In the genomic region with DNA sequence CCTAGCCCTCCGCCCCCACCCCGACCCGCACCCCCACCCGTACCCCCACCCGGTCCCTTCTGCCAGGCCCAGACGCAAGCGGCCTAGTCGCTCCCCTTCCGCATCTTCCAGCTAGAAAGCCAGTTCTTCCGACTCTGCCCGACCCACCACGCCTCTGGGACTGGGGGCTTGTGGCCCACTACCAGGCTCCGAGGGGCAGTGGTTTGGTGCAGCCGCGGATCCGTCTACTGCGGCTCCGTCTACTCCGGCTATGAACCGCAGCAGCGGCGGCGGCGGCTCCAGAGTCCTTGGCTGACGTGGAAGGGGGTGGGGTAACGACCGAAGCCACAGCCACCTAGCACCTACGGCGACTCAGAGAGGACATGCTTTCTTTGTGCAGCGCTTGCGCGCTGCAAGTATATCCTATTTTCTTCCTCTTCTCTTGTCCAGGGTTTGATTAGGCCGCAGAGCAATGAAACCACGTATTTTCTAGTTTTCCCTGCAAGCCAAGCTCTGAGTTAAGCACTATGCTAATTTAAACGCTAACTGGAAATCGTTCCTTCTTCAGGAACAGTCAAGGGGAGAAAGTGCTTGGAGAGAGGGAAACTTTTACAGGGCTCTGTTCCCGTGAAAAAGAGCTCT, we compare ENCODE assay signal across 1 cellular context.
TF ChIP-seq lines count a peak whose summit lies in the region.

A gene with protein sequence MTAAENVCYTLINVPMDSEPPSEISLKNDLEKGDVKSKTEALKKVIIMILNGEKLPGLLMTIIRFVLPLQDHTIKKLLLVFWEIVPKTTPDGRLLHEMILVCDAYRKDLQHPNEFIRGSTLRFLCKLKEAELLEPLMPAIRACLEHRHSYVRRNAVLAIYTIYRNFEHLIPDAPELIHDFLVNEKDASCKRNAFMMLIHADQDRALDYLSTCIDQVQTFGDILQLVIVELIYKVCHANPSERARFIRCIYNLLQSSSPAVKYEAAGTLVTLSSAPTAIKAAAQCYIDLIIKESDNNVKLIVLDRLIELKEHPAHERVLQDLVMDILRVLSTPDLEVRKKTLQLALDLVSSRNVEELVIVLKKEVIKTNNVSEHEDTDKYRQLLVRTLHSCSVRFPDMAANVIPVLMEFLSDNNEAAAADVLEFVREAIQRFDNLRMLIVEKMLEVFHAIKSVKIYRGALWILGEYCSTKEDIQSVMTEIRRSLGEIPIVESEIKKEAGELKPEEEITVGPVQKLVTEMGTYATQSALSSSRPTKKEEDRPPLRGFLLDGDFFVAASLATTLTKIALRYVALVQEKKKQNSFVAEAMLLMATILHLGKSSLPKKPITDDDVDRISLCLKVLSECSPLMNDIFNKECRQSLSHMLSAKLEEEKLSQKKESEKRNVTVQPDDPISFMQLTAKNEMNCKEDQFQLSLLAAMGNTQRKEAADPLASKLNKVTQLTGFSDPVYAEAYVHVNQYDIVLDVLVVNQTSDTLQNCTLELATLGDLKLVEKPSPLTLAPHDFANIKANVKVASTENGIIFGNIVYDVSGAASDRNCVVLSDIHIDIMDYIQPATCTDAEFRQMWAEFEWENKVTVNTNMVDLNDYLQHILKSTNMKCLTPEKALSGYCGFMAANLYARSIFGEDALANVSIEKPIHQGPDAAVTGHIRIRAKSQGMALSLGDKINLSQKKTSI (minus strand): TSS at position 252 of the 621 bp plus-strand sequence. CDS start 883 bp downstream, outside the sequence.

TF ChIP-seq in HepG2, 621 proteins besides CTCF, POLR2A, EP300 and RAD21 (continued from another document and continues in another):
- TF ChIP-seq, protein P1, sequence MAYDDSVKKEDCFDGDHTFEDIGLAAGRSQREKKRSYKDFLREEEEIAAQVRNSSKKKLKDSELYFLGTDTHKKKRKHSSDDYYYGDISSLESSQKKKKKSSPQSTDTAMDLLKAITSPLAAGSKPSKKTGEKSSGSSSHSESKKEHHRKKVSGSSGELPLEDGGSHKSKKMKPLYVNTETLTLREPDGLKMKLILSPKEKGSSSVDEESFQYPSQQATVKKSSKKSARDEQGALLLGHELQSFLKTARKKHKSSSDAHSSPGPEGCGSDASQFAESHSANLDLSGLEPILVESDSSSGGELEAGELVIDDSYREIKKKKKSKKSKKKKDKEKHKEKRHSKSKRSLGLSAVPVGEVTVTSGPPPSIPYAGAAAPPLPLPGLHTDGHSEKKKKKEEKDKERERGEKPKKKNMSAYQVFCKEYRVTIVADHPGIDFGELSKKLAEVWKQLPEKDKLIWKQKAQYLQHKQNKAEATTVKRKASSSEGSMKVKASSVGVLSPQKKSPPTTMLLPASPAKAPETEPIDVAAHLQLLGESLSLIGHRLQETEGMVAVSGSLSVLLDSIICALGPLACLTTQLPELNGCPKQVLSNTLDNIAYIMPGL (CRISPR knock-in tag; IDR thresholded peaks at IDR 0.05; ENCODE audit: borderline replicate concordance in 1 of 2, low read depth in 1 of 2), result peak in 1 of 2 experiments; percentile 80; a peak in 3 of 4 replicates
- TF ChIP-seq ZNF3 (CRISPR knock-in tag; IDR thresholded peaks at IDR 0.05) (peak; percentile 27), ATF7-NPFF (CRISPR knock-in tag; IDR thresholded peaks at IDR 0.05; ENCODE audit: low read depth) (peak; percentile 70; the same call in 1 of the 2 replicates), ZNF432 (CRISPR knock-in tag; IDR thresholded peaks at IDR 0.05; ENCODE audit: borderline replicate concordance) (no peak), ELF3 (CRISPR knock-in tag; IDR thresholded peaks at IDR 0.05) (peak; percentile 80), SMAD3 (CRISPR knock-in tag; IDR thresholded peaks at IDR 0.05) (peak; percentile 91), ZNF382 (CRISPR knock-in tag; IDR thresholded peaks at IDR 0.05; ENCODE audit: borderline replicate concordance) (no peak), ZNF564 (CRISPR knock-in tag; IDR thresholded peaks at IDR 0.05) (peak; percentile 24; the same call in 1 of the 2 replicates), RBAK (CRISPR knock-in tag; IDR thresholded peaks at IDR 0.05) (0 out of 2 replicates have a peak, but pooled peaks have one; percentile 49), CHD4 (IDR thresholded peaks at IDR 0.05; ENCODE audit: borderline replicate concordance, low read length) (no peak), ZBTB1 (CRISPR knock-in tag; IDR thresholded peaks at IDR 0.05; ENCODE audit: borderline replicate concordance) (no peak), ZNF292 (CRISPR knock-in tag; IDR thresholded peaks at IDR 0.05; ENCODE audit: borderline replicate concordance, low read depth) (no peak), ZNF282 (IDR thresholded peaks at IDR 0.05; ENCODE audit: partially characterized antibody) (no peak), KDM6A (CRISPR knock-in tag; IDR thresholded peaks at IDR 0.05; ENCODE audit: low read depth) (no peak), ZNF468 (CRISPR knock-in tag; IDR thresholded peaks at IDR 0.05) (no peak; the same call in 1 of the 2 replicates), HNRNPK (IDR thresholded peaks at IDR 0.05; ENCODE audit: low read depth, low read length, poor library complexity, severe bottlenecking) (peak; percentile 31), NR2F6 (IDR thresholded peaks at IDR 0.05) (no peak), NR2F6 (CRISPR knock-in tag; IDR thresholded peaks at IDR 0.05) (no peak), RFX5 (IDR thresholded peaks at IDR 0.05; ENCODE audit: low read depth, low read length) (no peak), POLR2AphosphoS2 (IDR thresholded peaks at IDR 0.05; ENCODE audit: low read depth, low read length) (peak; percentile 83), JUNB (CRISPR knock-in tag; IDR thresholded peaks at IDR 0.05; ENCODE audit: borderline replicate concordance) (no peak), XRCC5 (optimal IDR thresholded peaks at IDR 0.05; ENCODE audit: low read length) (peak; percentile 14), MAFG (CRISPR knock-in tag; IDR thresholded peaks at IDR 0.05) (no peak), EEA1 (CRISPR knock-in tag; IDR thresholded peaks at IDR 0.05; ENCODE audit: borderline replicate concordance) (0 out of 2 replicates have a peak, but pooled peaks have one; percentile 56), ZFP37 (CRISPR knock-in tag; IDR thresholded peaks at IDR 0.05; ENCODE audit: borderline replicate concordance) (no peak), MEIS2 (CRISPR knock-in tag; IDR thresholded peaks at IDR 0.05) (peak; percentile 62; the same call in 1 of the 2 replicates), EED (CRISPR knock-in tag; IDR thresholded peaks at IDR 0.05) (no peak; the same call in 1 of the 2 replicates), TGIF2 (CRISPR knock-in tag; IDR thresholded peaks at IDR 0.05) (peak; percentile 83; the same call in 1 of the 2 replicates)
- TF ChIP-seq, protein P2, sequence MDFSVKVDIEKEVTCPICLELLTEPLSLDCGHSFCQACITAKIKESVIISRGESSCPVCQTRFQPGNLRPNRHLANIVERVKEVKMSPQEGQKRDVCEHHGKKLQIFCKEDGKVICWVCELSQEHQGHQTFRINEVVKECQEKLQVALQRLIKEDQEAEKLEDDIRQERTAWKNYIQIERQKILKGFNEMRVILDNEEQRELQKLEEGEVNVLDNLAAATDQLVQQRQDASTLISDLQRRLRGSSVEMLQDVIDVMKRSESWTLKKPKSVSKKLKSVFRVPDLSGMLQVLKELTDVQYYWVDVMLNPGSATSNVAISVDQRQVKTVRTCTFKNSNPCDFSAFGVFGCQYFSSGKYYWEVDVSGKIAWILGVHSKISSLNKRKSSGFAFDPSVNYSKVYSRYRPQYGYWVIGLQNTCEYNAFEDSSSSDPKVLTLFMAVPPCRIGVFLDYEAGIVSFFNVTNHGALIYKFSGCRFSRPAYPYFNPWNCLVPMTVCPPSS (IDR thresholded peaks at IDR 0.05), result no peak
- TF ChIP-seq, protein P3, sequence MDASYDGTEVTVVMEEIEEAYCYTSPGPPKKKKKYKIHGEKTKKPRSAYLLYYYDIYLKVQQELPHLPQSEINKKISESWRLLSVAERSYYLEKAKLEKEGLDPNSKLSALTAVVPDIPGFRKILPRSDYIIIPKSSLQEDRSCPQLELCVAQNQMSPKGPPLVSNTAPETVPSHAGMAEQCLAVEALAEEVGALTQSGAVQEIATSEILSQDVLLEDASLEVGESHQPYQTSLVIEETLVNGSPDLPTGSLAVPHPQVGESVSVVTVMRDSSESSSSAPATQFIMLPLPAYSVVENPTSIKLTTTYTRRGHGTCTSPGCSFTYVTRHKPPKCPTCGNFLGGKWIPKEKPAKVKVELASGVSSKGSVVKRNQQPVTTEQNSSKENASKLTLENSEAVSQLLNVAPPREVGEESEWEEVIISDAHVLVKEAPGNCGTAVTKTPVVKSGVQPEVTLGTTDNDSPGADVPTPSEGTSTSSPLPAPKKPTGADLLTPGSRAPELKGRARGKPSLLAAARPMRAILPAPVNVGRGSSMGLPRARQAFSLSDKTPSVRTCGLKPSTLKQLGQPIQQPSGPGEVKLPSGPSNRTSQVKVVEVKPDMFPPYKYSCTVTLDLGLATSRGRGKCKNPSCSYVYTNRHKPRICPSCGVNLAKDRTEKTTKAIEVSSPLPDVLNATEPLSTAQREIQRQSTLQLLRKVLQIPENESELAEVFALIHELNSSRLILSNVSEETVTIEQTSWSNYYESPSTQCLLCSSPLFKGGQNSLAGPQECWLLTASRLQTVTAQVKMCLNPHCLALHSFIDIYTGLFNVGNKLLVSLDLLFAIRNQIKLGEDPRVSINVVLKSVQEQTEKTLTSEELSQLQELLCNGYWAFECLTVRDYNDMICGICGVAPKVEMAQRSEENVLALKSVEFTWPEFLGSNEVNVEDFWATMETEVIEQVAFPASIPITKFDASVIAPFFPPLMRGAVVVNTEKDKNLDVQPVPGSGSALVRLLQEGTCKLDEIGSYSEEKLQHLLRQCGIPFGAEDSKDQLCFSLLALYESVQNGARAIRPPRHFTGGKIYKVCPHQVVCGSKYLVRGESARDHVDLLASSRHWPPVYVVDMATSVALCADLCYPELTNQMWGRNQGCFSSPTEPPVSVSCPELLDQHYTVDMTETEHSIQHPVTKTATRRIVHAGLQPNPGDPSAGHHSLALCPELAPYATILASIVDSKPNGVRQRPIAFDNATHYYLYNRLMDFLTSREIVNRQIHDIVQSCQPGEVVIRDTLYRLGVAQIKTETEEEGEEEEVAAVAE (CRISPR knock-in tag; IDR thresholded peaks at IDR 0.05; ENCODE audit: borderline replicate concordance), result no peak; the same call in 1 of the 2 replicates
- TF ChIP-seq, protein P4, sequence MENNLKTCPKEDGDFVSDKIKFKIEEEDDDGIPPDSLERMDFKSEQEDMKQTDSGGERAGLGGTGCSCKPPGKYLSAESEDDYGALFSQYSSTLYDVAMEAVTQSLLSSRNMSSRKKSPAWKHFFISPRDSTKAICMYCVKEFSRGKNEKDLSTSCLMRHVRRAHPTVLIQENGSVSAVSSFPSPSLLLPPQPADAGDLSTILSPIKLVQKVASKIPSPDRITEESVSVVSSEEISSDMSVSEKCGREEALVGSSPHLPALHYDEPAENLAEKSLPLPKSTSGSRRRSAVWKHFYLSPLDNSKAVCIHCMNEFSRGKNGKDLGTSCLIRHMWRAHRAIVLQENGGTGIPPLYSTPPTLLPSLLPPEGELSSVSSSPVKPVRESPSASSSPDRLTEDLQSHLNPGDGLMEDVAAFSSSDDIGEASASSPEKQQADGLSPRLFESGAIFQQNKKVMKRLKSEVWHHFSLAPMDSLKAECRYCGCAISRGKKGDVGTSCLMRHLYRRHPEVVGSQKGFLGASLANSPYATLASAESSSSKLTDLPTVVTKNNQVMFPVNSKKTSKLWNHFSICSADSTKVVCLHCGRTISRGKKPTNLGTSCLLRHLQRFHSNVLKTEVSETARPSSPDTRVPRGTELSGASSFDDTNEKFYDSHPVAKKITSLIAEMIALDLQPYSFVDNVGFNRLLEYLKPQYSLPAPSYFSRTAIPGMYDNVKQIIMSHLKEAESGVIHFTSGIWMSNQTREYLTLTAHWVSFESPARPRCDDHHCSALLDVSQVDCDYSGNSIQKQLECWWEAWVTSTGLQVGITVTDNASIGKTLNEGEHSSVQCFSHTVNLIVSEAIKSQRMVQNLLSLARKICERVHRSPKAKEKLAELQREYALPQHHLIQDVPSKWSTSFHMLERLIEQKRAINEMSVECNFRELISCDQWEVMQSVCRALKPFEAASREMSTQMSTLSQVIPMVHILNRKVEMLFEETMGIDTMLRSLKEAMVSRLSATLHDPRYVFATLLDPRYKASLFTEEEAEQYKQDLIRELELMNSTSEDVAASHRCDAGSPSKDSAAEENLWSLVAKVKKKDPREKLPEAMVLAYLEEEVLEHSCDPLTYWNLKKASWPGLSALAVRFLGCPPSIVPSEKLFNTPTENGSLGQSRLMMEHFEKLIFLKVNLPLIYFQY (CRISPR knock-in tag; IDR thresholded peaks at IDR 0.05; ENCODE audit: borderline replicate concordance), result peak; percentile 63; the same call in 1 of the 2 replicates
- TF ChIP-seq, protein P5, sequence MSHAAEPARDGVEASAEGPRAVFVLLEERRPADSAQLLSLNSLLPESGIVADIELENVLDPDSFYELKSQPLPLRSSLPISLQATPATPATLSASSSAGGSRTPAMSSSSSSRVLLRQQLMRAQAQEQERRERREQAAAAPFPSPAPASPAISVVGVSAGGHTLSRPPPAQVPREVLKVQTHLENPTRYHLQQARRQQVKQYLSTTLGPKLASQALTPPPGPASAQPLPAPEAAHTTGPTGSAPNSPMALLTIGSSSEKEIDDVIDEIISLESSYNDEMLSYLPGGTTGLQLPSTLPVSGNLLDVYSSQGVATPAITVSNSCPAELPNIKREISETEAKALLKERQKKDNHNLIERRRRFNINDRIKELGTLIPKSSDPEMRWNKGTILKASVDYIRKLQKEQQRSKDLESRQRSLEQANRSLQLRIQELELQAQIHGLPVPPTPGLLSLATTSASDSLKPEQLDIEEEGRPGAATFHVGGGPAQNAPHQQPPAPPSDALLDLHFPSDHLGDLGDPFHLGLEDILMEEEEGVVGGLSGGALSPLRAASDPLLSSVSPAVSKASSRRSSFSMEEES (CRISPR knock-in tag; IDR thresholded peaks at IDR 0.05), result 0 out of 2 replicates have a peak, but pooled peaks have one; percentile 28
